Comparison of ENCODE assay signal across 18 cellular contexts in the genomic region with DNA sequence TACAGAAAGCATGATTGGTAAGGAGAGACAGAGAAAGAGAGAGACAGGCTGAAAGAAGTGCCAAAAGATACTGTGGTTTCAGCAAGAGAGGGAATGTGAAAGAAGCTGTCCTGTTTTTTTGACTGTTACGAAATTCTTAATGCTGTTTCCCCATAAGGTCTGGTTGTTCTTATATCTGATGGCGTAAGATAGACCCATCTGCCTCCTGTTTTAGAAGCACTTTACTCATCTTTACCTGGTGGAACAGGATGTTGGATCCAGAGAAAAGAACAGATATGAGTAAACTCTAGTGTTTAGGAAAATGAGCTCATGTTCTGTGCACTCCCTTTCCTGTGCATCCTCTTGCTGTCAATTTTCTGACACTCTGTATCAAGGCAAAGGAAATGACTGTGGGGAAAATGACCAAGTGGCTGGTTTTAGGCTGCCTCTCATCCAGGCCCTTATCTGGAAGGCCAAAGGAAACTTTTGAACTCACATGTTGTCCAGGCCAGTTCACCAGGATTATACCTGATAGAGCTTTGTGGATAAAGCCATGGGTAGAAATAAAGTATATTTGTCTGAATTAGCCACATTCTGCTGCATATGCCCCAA.
DNase-seq lines count a peak whose midpoint lies in the region; ATAC-seq lines count a peak whose summit lies in the region.
"Had no signal": no experiment of that assay in that cellular context is flagged by ENCODE, and none has a peak within 500 bp of the region (broad histone marks: within the 10 kb centered on the region; RNA-seq: fewer than 3 reads in every experiment).

No MANE protein-coding gene starts in this region.

- H2AK5ac ChIP-seq in trophoblast cell (ENCODE audit: low read length) = no peak overlapping the region

- no peak overlapping the region for H2AFZ ChIP-seq in trophoblast cell (ENCODE audit: insufficient read depth, low read length, poor library complexity)

- no peaks in the 10 kb centered on the region for H3K79me1 ChIP-seq in trophoblast cell (ENCODE audit: low read length)

- peaks cover 23% of the 10 kb centered on the region for H3K9me3 ChIP-seq in adipocyte (ENCODE audit: control insufficient read depth, low read length)
- H3K9me3 ChIP-seq in trophoblast cell (ENCODE audit: insufficient read depth, low read depth, low read length) = no peaks in the 10 kb centered on the region
- H3K9me3 ChIP-seq: BE2C had no signal

- no peak overlapping the region for H2BK120ac ChIP-seq in trophoblast cell (ENCODE audit: insufficient read depth, low read length, poor library complexity)

- DNase-seq in SIG-M5 treated with dmso at 0.1 percent for 504 hours (lab: John Stamatoyannopoulos, UW; ENCODE audit: unreplicated experiment) (peak; percentile 48), SIG-M5 (lab: John Stamatoyannopoulos, UW) (no peak), SKM-1 treated with dmso at 0.1 percent for 144 hours (lab: John Stamatoyannopoulos, UW; ENCODE audit: unreplicated experiment) (peak; percentile 41), adipocyte (ENCODE audit: low read depth) (peak; percentile 0), trophoblast cell (no peak), DMS 273 treated with DMSO at 0.1 percent for 48 hours (lab: John Stamatoyannopoulos, UW) (no peak), putamen (ENCODE audit: low spot score) (no peak)
- DNase-seq: 8988T; BE2C; Calu3; CD4-positive, alpha-beta T cell; DMS79; IMR-90; NCI-H1436; NCI-H2029; NCI-H774; Right ventricle myocardium superior had no signal

- H3K18ac ChIP-seq in trophoblast cell (ENCODE audit: low read length) = no peak overlapping the region

- no peak overlapping the region for H2BK5ac ChIP-seq in trophoblast cell (ENCODE audit: low read depth, low read length, poor library complexity)

- no peak overlapping the region for H3K4ac ChIP-seq in trophoblast cell (ENCODE audit: low read depth, low read length)

- H3K4me3 ChIP-seq in adipocyte (ENCODE audit: low read length) = no peak overlapping the region
- no peak overlapping the region for H3K4me3 ChIP-seq in trophoblast cell (ENCODE audit: low read depth, low read length)

- H2BK12ac ChIP-seq in trophoblast cell (ENCODE audit: low read length) = no peak overlapping the region

- no peak overlapping the region for H3K14ac ChIP-seq in trophoblast cell (ENCODE audit: low read length)

- H3K4me1 ChIP-seq in adipocyte (ENCODE audit: control insufficient read depth, insufficient read depth, low read length) = no peaks in the 10 kb centered on the region
- no peaks in the 10 kb centered on the region for H3K4me1 ChIP-seq in trophoblast cell (ENCODE audit: control insufficient read depth in 1 of 2, insufficient read depth in 2 of 2, low read length in 2 of 2)
- H3K4me1 ChIP-seq: BE2C had no signal

- no peaks in the 10 kb centered on the region for H3K79me2 ChIP-seq in trophoblast cell (ENCODE audit: control insufficient read depth, insufficient read depth, low read length, poor library complexity)

- peaks cover 6% of the 10 kb centered on the region for H3K27me3 ChIP-seq in adipocyte (replicated peaks; ENCODE audit: control insufficient read depth, insufficient read depth, low read length)
- no peaks in the 10 kb centered on the region for H3K27me3 ChIP-seq in trophoblast cell (ENCODE audit: insufficient read depth, low read length)
- H3K27me3 ChIP-seq: BE2C had no signal

- WGBS in trophoblast cell (ENCODE audit: extremely low coverage, insufficient coverage, insufficient read length) = no CpG with 5 or more reads among the region's 2 CpGs

- peak overlapping the region; percentile 10 for H3K27ac ChIP-seq in trophoblast cell (ENCODE audit: low read depth, low read length)

- H3K9ac ChIP-seq in adipocyte (ENCODE audit: low read length) = no peak overlapping the region
- no peak overlapping the region for H3K9ac ChIP-seq in trophoblast cell (ENCODE audit: low read length)

- no peak for ATAC-seq in HG03460 (IDR thresholded peaks at IDR 0.05; ENCODE audit: unreplicated experiment)

- H4K12ac ChIP-seq in trophoblast cell (ENCODE audit: low read depth, low read length) = no peak overlapping the region

- no peak overlapping the region for H3K4me2 ChIP-seq in trophoblast cell (ENCODE audit: low read length)

- no peak overlapping the region for H4K8ac ChIP-seq in trophoblast cell (ENCODE audit: low read depth, low read length)

- no peak overlapping the region for H3K23ac ChIP-seq in trophoblast cell (ENCODE audit: low read length)

- H3K36me3 ChIP-seq in adipocyte (ENCODE audit: control insufficient read depth, insufficient read depth, low read length, severe bottlenecking) = no peaks in the 10 kb centered on the region
- no peaks in the 10 kb centered on the region for H3K36me3 ChIP-seq in trophoblast cell (ENCODE audit: control insufficient read depth in 1 of 2, insufficient read depth in 2 of 2, low read length in 2 of 2)
- H3K36me3 ChIP-seq: BE2C had no signal

- no peak overlapping the region for H4K91ac ChIP-seq in trophoblast cell (ENCODE audit: low read depth, low read length)

Comparison
In these comparisons a context has a peak if more than half of its experiments do, and no peak if none do; other contexts are left out.
1. DNase-seq: peak in SIG-M5 treated with dmso at 0.1 percent for 504 hours (single experiment), SKM-1 treated with dmso at 0.1 percent for 144 hours (single experiment) and adipocyte (single experiment); none in SIG-M5 (single experiment), trophoblast cell (0 of 2), DMS 273 treated with DMSO at 0.1 percent for 48 hours (single experiment) and putamen (single experiment).